In the genomic region with DNA sequence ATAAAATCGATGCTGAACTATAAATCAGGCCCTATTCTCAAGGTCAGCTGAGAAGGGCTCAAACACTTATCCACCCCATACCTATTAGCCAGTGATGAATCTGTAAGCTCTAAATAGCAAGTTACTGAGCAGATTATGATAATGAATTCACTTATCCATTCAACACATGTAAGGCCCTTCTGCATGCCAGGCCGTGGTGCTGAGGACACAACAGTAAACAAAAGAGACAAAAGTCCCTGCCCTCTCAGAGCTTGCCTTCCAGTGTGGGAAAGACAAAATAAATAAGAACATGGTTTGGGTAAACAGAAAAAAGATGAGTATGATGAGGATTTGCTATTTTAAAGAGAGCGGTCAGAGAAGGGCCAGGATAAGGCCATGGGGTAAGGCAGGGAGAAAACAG, we compare ENCODE assay signal across 14 cellular contexts.
"Had no signal": no experiment of that assay in that cellular context is flagged by ENCODE, and none has a peak within 500 bp of the region (broad histone marks: within the 10 kb centered on the region; RNA-seq: fewer than 3 reads in every experiment).

No MANE protein-coding gene starts in this region.

- H3K27me3 Mint-ChIP-seq: activated B cell treated with CpG ODN at 0.5 μM for 24 hours; activated CD4-positive, alpha-beta T cell treated with anti-CD3 and anti-CD28 coated beads, Interleukin-2, amount 10 ng/mL, durations not matched to agents 24 days and 14 days; activated naive CD4-positive, alpha-beta T cell treated with anti-CD3 and anti-CD28 coated beads, Interleukin-2, amount 50 U/mL, for 24 hours; naive thymus-derived CD4-positive, alpha-beta T cell had no signal

- H3K4me3 ChIP-seq: body of pancreas, lower lobe of right lung, psoas muscle had no signal

- H3K36me3 ChIP-seq: lower lobe of right lung had no signal

- H3K27ac Mint-ChIP-seq: activated B cell treated with CpG ODN at 0.5 μM for 24 hours; activated CD4-positive, alpha-beta T cell treated with anti-CD3 and anti-CD28 coated beads, Interleukin-2, amount 10 ng/mL, durations not matched to agents 24 days and 14 days; activated naive CD4-positive, alpha-beta T cell treated with anti-CD3 and anti-CD28 coated beads, Interleukin-2, amount 50 U/mL, for 24 hours had no signal

- DNase-seq: activated B cell treated with CpG ODN at 0.5 μM for 24 hours; activated CD4-positive, alpha-beta T cell treated with anti-CD3 and anti-CD28 coated beads, Interleukin-2, amount 10 ng/mL, durations not matched to agents 24 days and 14 days; activated effector memory CD4-positive, alpha-beta T cell treated with Interleukin-2 at 50 U/mL for 16 hours; body of pancreas; cerebellar nuclear complex; glutamatergic neuron; lower lobe of right lung; naive thymus-derived CD4-positive, alpha-beta T cell; occipital lobe; psoas muscle; stimulated activated CD4-positive, alpha-beta T cell treated with anti-CD3 and anti-CD28 coated beads, Interleukin-12 subunit alpha, Interleukin-12 subunit beta, amount 100 ng/mL, for 4 hours; stimulated activated naive CD4-positive, alpha-beta T cell treated with Interleukin-2 at 50 U/mL for 16 hours; trophoblast cell had no signal

- H3K4me3 Mint-ChIP-seq: activated B cell treated with CpG ODN at 0.5 μM for 24 hours; activated CD4-positive, alpha-beta T cell treated with anti-CD3 and anti-CD28 coated beads, Interleukin-2, amount 10 ng/mL, durations not matched to agents 24 days and 14 days; activated naive CD4-positive, alpha-beta T cell treated with anti-CD3 and anti-CD28 coated beads, Interleukin-2, amount 50 U/mL, for 24 hours; naive thymus-derived CD4-positive, alpha-beta T cell had no signal

- H3K4me1 ChIP-seq: body of pancreas, psoas muscle had no signal

- H3K9me3 ChIP-seq: body of pancreas, lower lobe of right lung, psoas muscle had no signal

- H3K27me3 ChIP-seq: body of pancreas had no signal

- H3K9me3 Mint-ChIP-seq: activated CD4-positive, alpha-beta T cell treated with anti-CD3 and anti-CD28 coated beads, Interleukin-2, amount 10 ng/mL, durations not matched to agents 24 days and 14 days; activated naive CD4-positive, alpha-beta T cell treated with anti-CD3 and anti-CD28 coated beads, Interleukin-2, amount 50 U/mL, for 24 hours; naive thymus-derived CD4-positive, alpha-beta T cell had no signal

- H3K27ac ChIP-seq: body of pancreas, lower lobe of right lung, psoas muscle had no signal

- ATAC-seq: body of pancreas; lower lobe of right lung; naive thymus-derived CD4-positive, alpha-beta T cell had no signal
